In genomic region chr9:134099123-134099761, GRCh38 we compare ENCODE assay signal across 8 cellular contexts. TPM values are rescaled to one million over a fixed set of nuclear protein-coding genes. Genes with fewer than 3 reads are reported as not detected.
DNase-seq lines count a peak whose midpoint lies in the region; ATAC-seq and TF ChIP-seq lines count a peak whose summit lies in the region.

No MANE protein-coding gene starts in this region.

- H3K4me1 ChIP-seq in neutrophil (ENCODE audit: control insufficient read depth in 1 of 2, insufficient read depth in 1 of 2, low read depth in 1 of 2, low read length in 1 of 2) = no peaks in the 10 kb centered on the region

- no peaks in the 10 kb centered on the region for H3K9me3 ChIP-seq in neutrophil

- DNase-seq in AG08396 (ENCODE audit: low spot score) (peak; percentile 48), GM20000 (ENCODE audit: low spot score) (peak; percentile 75), NCI-H82 treated with DMSO at 0.1 percent for 48 hours (lab: John Stamatoyannopoulos, UW; ENCODE audit: unreplicated experiment) (peak; percentile 73), epithelial cell of esophagus (ENCODE audit: low read depth) (peak; percentile 65), omental fat pad (ENCODE audit: low spot score) (no peak), cortex of kidney (lab: John Stamatoyannopoulos, UW) (no peak)
- DNase-seq in activated CD8-positive, alpha-beta T cell treated with anti-CD3 and anti-CD28 coated beads for 36 hours = peak; percentile 78

- H3K4me3 Mint-ChIP-seq in activated CD8-positive, alpha-beta T cell treated with anti-CD3 and anti-CD28 coated beads for 36 hours = no peak overlapping the region

- CTCF ChIA-PET in activated CD8-positive, alpha-beta T cell treated with anti-CD3 and anti-CD28 coated beads for 36 hours (lab: Charles Lee) = interaction anchor here (1.0 to 3.2 kb wide), 10 partner anchors 11 to 356 kb away, joined by 3 to 20 read pairs (median 5); partner anchors contain the start of gene WDR5

- ATAC-seq in activated CD8-positive, alpha-beta T cell treated with anti-CD3 and anti-CD28 coated beads for 36 hours = peak; percentile 100
- no peak for ATAC-seq in omental fat pad (ENCODE audit: low FRiP score)

- TF ChIP-seq CTCF in GM20000 (IDR thresholded peaks at IDR 0.05; ENCODE audit: extremely low read depth, missing control alignments) = peak; percentile 36
- peak; percentile 89 for TF ChIP-seq CTCF in activated CD8-positive, alpha-beta T cell treated with anti-CD3 and anti-CD28 coated beads for 36 hours (IDR thresholded peaks at IDR 0.05)
- TF ChIP-seq CTCF in epithelial cell of esophagus (IDR thresholded peaks at IDR 0.05; ENCODE audit: insufficient read depth, low read depth, low read length, missing control alignments) = peak; percentile 88
- TF ChIP-seq CTCF in neutrophil (IDR thresholded peaks at IDR 0.05) = peak; percentile 87
- no peak for TF ChIP-seq CTCF in omental fat pad (IDR thresholded peaks at IDR 0.05)

- H3K4me3 ChIP-seq in epithelial cell of esophagus (ENCODE audit: low read length) = no peak overlapping the region
- no peak overlapping the region for H3K4me3 ChIP-seq in neutrophil (ENCODE audit: low read depth in 1 of 2, low read length in 1 of 2)

- peaks cover 6% of the 10 kb centered on the region for H3K27me3 Mint-ChIP-seq in activated CD8-positive, alpha-beta T cell treated with anti-CD3 and anti-CD28 coated beads for 36 hours

- peaks cover 9% of the 10 kb centered on the region for H3K27me3 ChIP-seq in neutrophil

- H3K4me1 Mint-ChIP-seq in activated CD8-positive, alpha-beta T cell treated with anti-CD3 and anti-CD28 coated beads for 36 hours (ENCODE audit: low read depth) = no peaks in the 10 kb centered on the region

- no peaks in the 10 kb centered on the region for H3K9me3 Mint-ChIP-seq in activated CD8-positive, alpha-beta T cell treated with anti-CD3 and anti-CD28 coated beads for 36 hours

- POLR2A ChIA-PET in activated CD8-positive, alpha-beta T cell treated with anti-CD3 and anti-CD28 coated beads for 36 hours (lab: Charles Lee) = no interaction called here

- no peaks in the 10 kb centered on the region for H3K36me3 ChIP-seq in neutrophil

- no peak overlapping the region for H3K27ac Mint-ChIP-seq in activated CD8-positive, alpha-beta T cell treated with anti-CD3 and anti-CD28 coated beads for 36 hours

- no peaks in the 10 kb centered on the region for H3K36me3 Mint-ChIP-seq in activated CD8-positive, alpha-beta T cell treated with anti-CD3 and anti-CD28 coated beads for 36 hours (ENCODE audit: low read depth)

- intact Hi-C loops in activated CD8-positive, alpha-beta T cell treated with anti-CD3 and anti-CD28 coated beads for 36 hours (cut with micrococcal nuclease) = no loop called here

- H3K27ac ChIP-seq in neutrophil = no peak overlapping the region

RNA-seq across cellular contexts. Expression of gene BRD3, which starts 31.4 kb away (rescaled TPM):
- 10 to 100 TPM; 32.7 to 37.7 TPM for total RNA-seq in activated CD8-positive, alpha-beta T cell treated with anti-CD3 and anti-CD28 coated beads for 36 hours
- total RNA-seq in omental fat pad = 10 to 100 TPM; 13.7 to 39.9 (median 18.7) TPM

RNA-seq across cellular contexts. Expression of gene WDR5, which starts 36.6 kb away (rescaled TPM):
- total RNA-seq in activated CD8-positive, alpha-beta T cell treated with anti-CD3 and anti-CD28 coated beads for 36 hours = 10 to 100 TPM; 50.9 to 53.3 TPM
- 10 to 100 TPM; 16.1 to 28.2 (median 19.7) TPM for total RNA-seq in omental fat pad

Comparison
In these comparisons a context has a peak if more than half of its experiments do, and no peak if none do; other contexts are left out.
1. DNase-seq: peak in AG08396 (single experiment), GM20000 (single experiment), NCI-H82 treated with DMSO at 0.1 percent for 48 hours (single experiment), activated CD8-positive, alpha-beta T cell treated with anti-CD3 and anti-CD28 coated beads for 36 hours (single experiment) and epithelial cell of esophagus (single experiment); none in omental fat pad (single experiment) and cortex of kidney (single experiment).
2. CTCF ChIP-seq: peak in GM20000 (single experiment), activated CD8-positive, alpha-beta T cell treated with anti-CD3 and anti-CD28 coated beads for 36 hours (single experiment), epithelial cell of esophagus (single experiment) and neutrophil (single experiment); none in omental fat pad (0 of 3).